In genomic region chr3:53072653-53073552, GRCh38 we compare ENCODE assay signal across 8 cellular contexts. TPM values are rescaled to one million over a fixed set of nuclear protein-coding genes. Genes with fewer than 3 reads are reported as not detected.
A peak's percentile ranks its signal among the peaks of the same experiment; 100 is the strongest.
DNase-seq lines count a peak whose midpoint lies in the region; ATAC-seq, FAIRE-seq and TF ChIP-seq lines count a peak whose summit lies in the region.

No MANE protein-coding gene starts in this region.

- H3K27me3 ChIP-seq in DND-41 (ENCODE audit: insufficient read depth, low read length, poor library complexity): no peaks in the 10 kb centered on the region
- H3K27me3 ChIP-seq in RWPE2 (ENCODE audit: insufficient read depth, poor library complexity, severe bottlenecking): no peaks in the 10 kb centered on the region
- peaks cover 0 to 4% (median 0%) of the 10 kb centered on the region in 5 donors for H3K27me3 ChIP-seq in subcutaneous abdominal adipose tissue (ENCODE audit: control insufficient read depth in 5 of 5, insufficient read depth in 4 of 5, low read length in 5 of 5)

- H4K20me1 ChIP-seq in DND-41 (ENCODE audit: insufficient read depth, low read length): no peaks in the 10 kb centered on the region

- H3K9me3 ChIP-seq in DND-41 (ENCODE audit: insufficient read depth, low read length, severe bottlenecking) (no peaks in the 10 kb centered on the region), RWPE2 (ENCODE audit: severe bottlenecking) (no peaks in the 10 kb centered on the region), subcutaneous abdominal adipose tissue (ENCODE audit: control insufficient read depth in 5 of 5, low read length in 5 of 5) (no peaks in the 10 kb centered on the region)

- DNase-seq in DND-41: peak; percentile 92
- peak; percentile 83 for DNase-seq in Jurkat, Clone E6-1 (ENCODE audit: low read depth, low spot score)
- no peak for DNase-seq in RWPE2 (ENCODE audit: low spot score)
- peak; percentile 83 for DNase-seq in activated effector memory CD4-positive, alpha-beta T cell treated with Interleukin-2 at 50 U/mL for 16 hours
- DNase-seq in frontal cortex (ENCODE audit: low spot score in 2 of 2): peak; percentile 40 to 78
- peak; percentile 30 for DNase-seq in non-pigmented ciliary epithelial cell (ENCODE audit: low read depth)

- no peaks in the 10 kb centered on the region for H3K79me2 ChIP-seq in DND-41 (ENCODE audit: insufficient read depth, low read length)

- FAIRE-seq in frontal cortex (lab: Jason Lieb, UNC): no peak

- H2AFZ ChIP-seq in DND-41 (ENCODE audit: low read depth, low read length): peak overlapping the region; percentile 76

- H3K4me1 ChIP-seq in DND-41 (ENCODE audit: insufficient read depth, low read length): peaks cover 15% of the 10 kb centered on the region
- no peaks in the 10 kb centered on the region for H3K4me1 ChIP-seq in RWPE2 (ENCODE audit: insufficient read depth, poor library complexity, severe bottlenecking)
- peaks cover 3 to 22% (median 19%) of the 10 kb centered on the region in 5 donors for H3K4me1 ChIP-seq in subcutaneous abdominal adipose tissue (ENCODE audit: control insufficient read depth in 5 of 5, insufficient read depth in 5 of 5, low read length in 5 of 5)

- TF ChIP-seq CTCF in DND-41 (IDR thresholded peaks at IDR 0.05; ENCODE audit: borderline replicate concordance, extremely low read depth, low read length, poor library complexity, severe bottlenecking) (peak; percentile 98), RWPE2 (IDR thresholded peaks at IDR 0.05; ENCODE audit: poor library complexity, severe bottlenecking) (peak; percentile 91)

- peak; percentile 99 for ATAC-seq in DND-41 (ENCODE audit: insufficient read depth, low read depth)
- peak; percentile 86 for ATAC-seq in GM21619 (IDR thresholded peaks at IDR 0.05; ENCODE audit: unreplicated experiment)
- peak; percentile 90 for ATAC-seq in RWPE2 (ENCODE audit: low read depth)

- peak overlapping the region; percentile 73 for H3K4me2 ChIP-seq in DND-41 (ENCODE audit: insufficient read depth, low read length)

- peak overlapping the region in 1 of 2 experiments; percentile 46; a peak in 2 of 4 replicates for H3K4me3 ChIP-seq in DND-41 (ENCODE audit: low read depth in 1 of 2, low read length in 2 of 2)
- peak overlapping the region; percentile 61 for H3K4me3 ChIP-seq in Jurkat, Clone E6-1 (ENCODE audit: low read length)
- peak overlapping the region; percentile 20 for H3K4me3 ChIP-seq in RWPE2 (ENCODE audit: severe bottlenecking)
- peak overlapping the region; percentile 73 to 94 (median 88) for H3K4me3 ChIP-seq in subcutaneous abdominal adipose tissue (ENCODE audit: low read depth in 1 of 5, low read length in 5 of 5)

- H3K36me3 ChIP-seq in DND-41 (ENCODE audit: insufficient read depth, low read length) (no peaks in the 10 kb centered on the region), RWPE2 (ENCODE audit: low read depth) (no peaks in the 10 kb centered on the region), subcutaneous abdominal adipose tissue (ENCODE audit: control insufficient read depth in 5 of 5, insufficient read depth in 5 of 5, low read length in 5 of 5) (peaks cover 0 to 10% (median 0%) of the 10 kb centered on the region in 5 donors)

- H3K9ac ChIP-seq in DND-41 (ENCODE audit: low read depth, low read length) (peak overlapping the region; percentile 37), subcutaneous abdominal adipose tissue (ENCODE audit: low read length in 5 of 5) (peak overlapping the region; percentile 81 to 95 (median 89))

- peak overlapping the region; percentile 30 for H3K27ac ChIP-seq in DND-41 (ENCODE audit: low read length)
- H3K27ac ChIP-seq in RWPE2 (ENCODE audit: poor library complexity, severe bottlenecking): no peak overlapping the region
- H3K27ac ChIP-seq in subcutaneous abdominal adipose tissue (ENCODE audit: low read depth, low read length): peak overlapping the region; percentile 30

RNA-seq across cellular contexts. Expression of gene SFMBT1, which starts 27.0 kb away (rescaled TPM):
- polyA plus RNA-seq in Jurkat, Clone E6-1 (2012; ENCODE audit: insufficient read depth, insufficient read length): 8.6 TPM
- total RNA-seq in frontal cortex: 22.8 TPM

RNA-seq across cellular contexts. Expression of gene RFT1, which starts 57.3 kb away (rescaled TPM):
- polyA plus RNA-seq in Jurkat, Clone E6-1 (2012; ENCODE audit: insufficient read depth, insufficient read length): 38.7 TPM
- 6.1 TPM for total RNA-seq in frontal cortex
